3 cellular contexts compared by ENCODE assay signal in genomic region chrX:102663820-102664219, GRCh38.
A peak's percentile ranks its signal among the peaks of the same experiment; 100 is the strongest.
TF ChIP-seq lines count a peak whose summit lies in the region.

No MANE protein-coding gene starts in this region.

TF ChIP-seq in HEK293, 187 proteins besides CTCF, POLR2A, EP300 and RAD21:
- peak; percentile 77 for TF ChIP-seq ZNF146 (tag by site-specific recombination; IDR thresholded peaks at IDR 0.05)
TF ChIP-seq in HEK293: peak in this region for 1; not testable (repeated sequence) for 186.

TF ChIP-seq in SK-N-SH treated with all-trans-retinoic acid at 6 μM for 48 hours, 23 proteins besides CTCF, POLR2A, EP300 and RAD21:
- TF ChIP-seq ZNF8 (CRISPR knock-in tag; IDR thresholded peaks at IDR 0.05) = peak; percentile 64

TF ChIP-seq in K562, 482 proteins besides CTCF, POLR2A, EP300 and RAD21:
- TF ChIP-seq ZNF146 (CRISPR knock-in tag; IDR thresholded peaks at IDR 0.05; ENCODE audit: unreplicated experiment) = peak; percentile 81
